In genomic region chr1:211607752-211608478, GRCh38 we compare ENCODE assay signal across 15 cellular contexts. TPM values are rescaled to one million over a fixed set of nuclear protein-coding genes. Genes with fewer than 3 reads are reported as not detected.
DNase-seq lines count a peak whose midpoint lies in the region; ATAC-seq and TF ChIP-seq lines count a peak whose summit lies in the region.
"Had no signal": no experiment of that assay in that cellular context is flagged by ENCODE, and none has a peak within 500 bp of the region (broad histone marks: within the 10 kb centered on the region; RNA-seq: fewer than 3 reads in every experiment).

No MANE protein-coding gene starts in this region.

- TF ChIP-seq RAD21 in IMR-90 (IDR thresholded peaks at IDR 0.05; ENCODE audit: low read length): no peak

- ATAC-seq in IMR-90 (ENCODE audit: low read depth): no peak
- no peak for ATAC-seq in naive thymus-derived CD4-positive, alpha-beta T cell
- no peak for ATAC-seq in GM21526 (IDR thresholded peaks at IDR 0.05; ENCODE audit: low FRiP score, unreplicated experiment)
- no peak for ATAC-seq in GM21447 (IDR thresholded peaks at IDR 0.05; ENCODE audit: unreplicated experiment)
- ATAC-seq: activated T-cell treated with anti-CD3 and anti-CD28 coated beads, Interleukin-2, amount 50 U/mL, for 4 hours; esophagus mucosa had no signal

- no peak for TF ChIP-seq CTCF in IMR-90 (conservative IDR thresholded peaks at IDR 0.05; ENCODE audit: low read depth, low read length)

- H3K23ac ChIP-seq in IMR-90 (ENCODE audit: low read depth, low read length): no peak overlapping the region

- H3K27ac ChIP-seq in BLaER1 treated with 17β-estradiol and CSF1 and Interleukin-3, amounts not matched to agents 10 nM and 100 nM: peak overlapping the region; percentile 65 to 97 (median 87)
- H3K27ac ChIP-seq in IMR-90 (ENCODE audit: insufficient read depth, low read length) (no peak overlapping the region), caudate nucleus (ENCODE audit: low read depth, low read length) (peak overlapping the region; percentile 6)
- H3K27ac ChIP-seq in naive thymus-derived CD4-positive, alpha-beta T cell (ENCODE audit: low read depth, low read length): no peak overlapping the region

- peak overlapping the region; percentile 43 to 94 (median 82); a peak in 19 of 22 replicates for H3K4me2 ChIP-seq in BLaER1 treated with 17β-estradiol and CSF1 and Interleukin-3, amounts not matched to agents 10 nM and 100 nM
- H3K4me2 ChIP-seq in IMR-90 (ENCODE audit: low read depth, low read length): no peak overlapping the region

- no peak for DNase-seq in IMR-90
- no peak for DNase-seq in caudate nucleus (lab: John Stamatoyannopoulos, UW)
- DNase-seq in naive thymus-derived CD4-positive, alpha-beta T cell: no peak
- DNase-seq in KG1 (lab: John Stamatoyannopoulos, UW): no peak
- DNase-seq in head of caudate nucleus: no peak
- DNase-seq: activated T-cell treated with anti-CD3 and anti-CD28 coated beads, Interleukin-2, amount 50 U/mL, for 4 hours; KBM-7; NCI-H1105; NCI-H2171; NCI-H69; T1000 had no signal

- H3K4me1 Mint-ChIP-seq in naive thymus-derived CD4-positive, alpha-beta T cell: peaks cover 15 to 25% (median 23%) of the 10 kb centered on the region in 7 donors

- no peak overlapping the region for H3K4me3 ChIP-seq in BLaER1 treated with 17β-estradiol and CSF1 and Interleukin-3, amounts not matched to agents 10 nM and 100 nM
- H3K4me3 ChIP-seq in IMR-90 (ENCODE audit: insufficient read depth, low read depth, low read length): no peak overlapping the region
- no peak overlapping the region for H3K4me3 ChIP-seq in naive thymus-derived CD4-positive, alpha-beta T cell (ENCODE audit: low read length)

- peak overlapping the region in 6 of 9 donors; percentile 17 to 87 (median 44) for H3K27ac Mint-ChIP-seq in naive thymus-derived CD4-positive, alpha-beta T cell

- no peaks in the 10 kb centered on the region for H3K79me1 ChIP-seq in IMR-90 (ENCODE audit: low read depth in 1 of 2, low read length in 2 of 2)

- peaks cover 0 to 4% (median 0%) of the 10 kb centered on the region in 5 donors for H3K36me3 Mint-ChIP-seq in naive thymus-derived CD4-positive, alpha-beta T cell

- peaks cover 0 to 2% (median 0%) of the 10 kb centered on the region in 11 donors for H3K9me3 Mint-ChIP-seq in naive thymus-derived CD4-positive, alpha-beta T cell
- H3K9me3 Mint-ChIP-seq: activated T-cell treated with anti-CD3 and anti-CD28 coated beads, Interleukin-2, amount 50 U/mL, for 4 hours had no signal

- H3K4me1 ChIP-seq in BLaER1 treated with 17β-estradiol and CSF1 and Interleukin-3, amounts not matched to agents 10 nM and 100 nM: peaks cover 15 to 100% (median 78%) of the 10 kb centered on the region in 10 experiments; a peak in 19 of 20 replicates
- H3K4me1 ChIP-seq in IMR-90 (ENCODE audit: control insufficient read depth, insufficient read depth, low read length): peaks cover 9% of the 10 kb centered on the region
- peaks cover 0 to 5% of the 10 kb centered on the region in 2 donors for H3K4me1 ChIP-seq in naive thymus-derived CD4-positive, alpha-beta T cell (ENCODE audit: control insufficient read depth in 2 of 2, insufficient read depth in 2 of 2, low read length in 2 of 2)

- no peak overlapping the region for H4K8ac ChIP-seq in IMR-90 (ENCODE audit: low read depth in 2 of 2, low read length in 2 of 2)

- no peaks in the 10 kb centered on the region for H4K20me1 ChIP-seq in BLaER1 treated with 17β-estradiol and CSF1 and Interleukin-3, amounts not matched to agents 10 nM and 100 nM
- no peaks in the 10 kb centered on the region for H4K20me1 ChIP-seq in IMR-90 (ENCODE audit: insufficient read depth, low read length)

- H3K9me1 ChIP-seq in IMR-90 (ENCODE audit: insufficient read depth, low read length): peaks cover 6% of the 10 kb centered on the region

- in situ Hi-C loops in IMR-90 (cut with MboI; ENCODE audit: low sequenced_read_pairs): no loop called here

- H2BK5ac ChIP-seq in IMR-90 (ENCODE audit: low read depth, low read length, poor library complexity, severe bottlenecking): no peak overlapping the region

- peak overlapping the region; percentile 31; the same call in 1 of the 2 replicates for H2AK5ac ChIP-seq in IMR-90 (ENCODE audit: low read depth, low read length)

- dilution Hi-C loops in IMR-90 (cut with HindIII; ENCODE audit: low sequenced_read_pairs, unreplicated experiment): no loop called here

- H3K4me3 Mint-ChIP-seq in naive thymus-derived CD4-positive, alpha-beta T cell: peak overlapping the region; percentile 1 to 82 (median 64)

- CTCF ChIA-PET in IMR-90 (lab: Yijun Ruan, JAX): no interaction called here
- CTCF ChIA-PET in naive thymus-derived CD4-positive, alpha-beta T cell (lab: Charles Lee): interaction anchor here (0.6 kb wide), 1 partner anchor 848 kb away, joined by 3 read pairs; no protein-coding TSS in a partner anchor

- H3K14ac ChIP-seq in IMR-90 (replicated peaks; ENCODE audit: low read depth, low read length): no peak overlapping the region

- no peak overlapping the region for H4K91ac ChIP-seq in IMR-90 (ENCODE audit: insufficient read depth, low read depth, low read length)

- H3K36me3 ChIP-seq in BLaER1 treated with 17β-estradiol and CSF1 and Interleukin-3, amounts not matched to agents 10 nM and 100 nM: no peaks in the 10 kb centered on the region
- no peaks in the 10 kb centered on the region for H3K36me3 ChIP-seq in IMR-90 (ENCODE audit: control insufficient read depth, insufficient read depth, low read length)
- no peaks in the 10 kb centered on the region for H3K36me3 ChIP-seq in naive thymus-derived CD4-positive, alpha-beta T cell (ENCODE audit: control insufficient read depth in 2 of 3, insufficient read depth in 3 of 3, low read length in 3 of 3)

- H3K18ac ChIP-seq in IMR-90 (ENCODE audit: low read depth, low read length): no peak overlapping the region

- H3K4ac ChIP-seq in IMR-90 (ENCODE audit: low read depth, low read length): peak overlapping the region; percentile 2; the same call in 1 of the 2 replicates

- peak overlapping the region; percentile 53 for H2AFZ ChIP-seq in IMR-90 (replicated peaks; ENCODE audit: low read length, poor library complexity)

- peak overlapping the region; percentile 3; the same call in 1 of the 2 replicates for H2BK20ac ChIP-seq in IMR-90 (ENCODE audit: low read depth, low read length)

- H2BK120ac ChIP-seq in IMR-90 (ENCODE audit: low read depth, low read length): no peak overlapping the region

- TF ChIP-seq POLR2A in IMR-90 (IDR thresholded peaks at IDR 0.05; ENCODE audit: low read depth, low read length): no peak

- H3K27me3 ChIP-seq in BLaER1 treated with 17β-estradiol and CSF1 and Interleukin-3, amounts not matched to agents 10 nM and 100 nM: no peaks in the 10 kb centered on the region
- H3K27me3 ChIP-seq in IMR-90 (ENCODE audit: control insufficient read depth, insufficient read depth, low read length): no peaks in the 10 kb centered on the region
- H3K27me3 ChIP-seq in naive thymus-derived CD4-positive, alpha-beta T cell (ENCODE audit: control insufficient read depth in 2 of 2, insufficient read depth in 2 of 2, low read length in 2 of 2): no peaks in the 10 kb centered on the region

- H3K9ac ChIP-seq in BLaER1 treated with 17β-estradiol and CSF1 and Interleukin-3, amounts not matched to agents 10 nM and 100 nM: peak overlapping the region in 9 of 11 experiments; percentile 66 to 85 (median 75); a peak in 14 of 22 replicates
- no peak overlapping the region for H3K9ac ChIP-seq in IMR-90 (ENCODE audit: low read depth, low read length)

- 0 out of 22 replicates have a peak, but pooled peaks cover 0 to 5% (median 0%) of the 10 kb centered on the region in 11 experiments for H3K9me3 ChIP-seq in BLaER1 treated with 17β-estradiol and CSF1 and Interleukin-3, amounts not matched to agents 10 nM and 100 nM (replicated peaks in 1 of 11)
- no peaks in the 10 kb centered on the region for H3K9me3 ChIP-seq in IMR-90 (ENCODE audit: control insufficient read depth, insufficient read depth, low read length)
- no peaks in the 10 kb centered on the region for H3K9me3 ChIP-seq in naive thymus-derived CD4-positive, alpha-beta T cell (ENCODE audit: control insufficient read depth in 2 of 3, low read length in 3 of 3)

- WGBS in IMR-90 (ENCODE audit: extremely low coverage in 2 of 2, insufficient read length in 1 of 2), 2 experiments: 67% methylated on average over 1 of the region's 6 CpGs; no CpG with 5 or more reads in 1 of the 2 experiments

- H2AK9ac ChIP-seq in IMR-90 (replicated peaks; ENCODE audit: low read depth, low read length, poor library complexity): no peak overlapping the region

- no TSS peak for BruUV-seq in IMR-90 (replicated peaks; lab: Mats Ljungman, UMichigan)

- POLR2A ChIA-PET in IMR-90 (lab: Charles Lee; ENCODE audit: unreplicated experiment): no interaction called here
- POLR2A ChIA-PET in naive thymus-derived CD4-positive, alpha-beta T cell (lab: Charles Lee): no interaction called here

- H3K27me3 Mint-ChIP-seq in naive thymus-derived CD4-positive, alpha-beta T cell: peaks cover 0 to 6% (median 0%) of the 10 kb centered on the region in 5 donors

- no peak overlapping the region for H2BK15ac ChIP-seq in IMR-90 (ENCODE audit: low read depth, low read length)

- no peak overlapping the region for H3K56ac ChIP-seq in IMR-90 (ENCODE audit: extremely low read depth, insufficient read depth, low read length)

- H4K5ac ChIP-seq in IMR-90 (ENCODE audit: low read depth, low read length): no peak overlapping the region; the same call in 1 of the 2 replicates

- intact Hi-C loops in IMR-90 (cut with micrococcal nuclease): no loop called here
- intact Hi-C loops in naive thymus-derived CD4-positive, alpha-beta T cell (cut with micrococcal nuclease): no loop called here
- intact Hi-C loops in head of caudate nucleus (cut with DNase I): no loop called here

TF ChIP-seq in IMR-90, 13 proteins besides CTCF, POLR2A, EP300 and RAD21 (continues in another document):
- TF ChIP-seq BHLHE40 (IDR thresholded peaks at IDR 0.05; ENCODE audit: low read depth, low read length) (no peak), CHD1 (IDR thresholded peaks at IDR 0.05; ENCODE audit: low read depth, low read length) (no peak)
- TF ChIP-seq, protein P1, sequence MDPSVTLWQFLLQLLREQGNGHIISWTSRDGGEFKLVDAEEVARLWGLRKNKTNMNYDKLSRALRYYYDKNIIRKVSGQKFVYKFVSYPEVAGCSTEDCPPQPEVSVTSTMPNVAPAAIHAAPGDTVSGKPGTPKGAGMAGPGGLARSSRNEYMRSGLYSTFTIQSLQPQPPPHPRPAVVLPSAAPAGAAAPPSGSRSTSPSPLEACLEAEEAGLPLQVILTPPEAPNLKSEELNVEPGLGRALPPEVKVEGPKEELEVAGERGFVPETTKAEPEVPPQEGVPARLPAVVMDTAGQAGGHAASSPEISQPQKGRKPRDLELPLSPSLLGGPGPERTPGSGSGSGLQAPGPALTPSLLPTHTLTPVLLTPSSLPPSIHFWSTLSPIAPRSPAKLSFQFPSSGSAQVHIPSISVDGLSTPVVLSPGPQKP (IDR thresholded peaks at IDR 0.05; ENCODE audit: borderline replicate concordance, low read depth, low read length): no peak

RNA-seq across cellular contexts. Expression of gene SLC30A1, which starts 29.0 kb away (rescaled TPM):
- 8.4 and 17.8 TPM in 2 replicates for total RNA-seq in IMR-90 (2012; rRNA removed)
- polyA plus RNA-seq in IMR-90 (2012; rRNA removed): 4.2 and 5.4 TPM in 2 replicates
- polyA plus RNA-seq in IMR-90 (2012; cell fraction: cytosol; rRNA removed): 3.2 and 4.6 TPM in 2 replicates
- polyA plus RNA-seq in IMR-90 (2012; cell fraction: nucleus; rRNA removed; ENCODE audit: low replicate concordance): 3.9 and 4.3 TPM in 2 replicates
- total RNA-seq in naive thymus-derived CD4-positive, alpha-beta T cell: 10 to 100 TPM in 1 of 5 experiments, 1 to 10 TPM in 4; 5.8 to 12.1 (median 8.8) TPM
- 1 to 10 TPM; 1.1 to 2.0 TPM for polyA plus RNA-seq in naive thymus-derived CD4-positive, alpha-beta T cell

Comparison
In these comparisons a context has a peak if more than half of its experiments do, and no peak if none do; other contexts are left out.
1. H3K27ac ChIP-seq: peak in BLaER1 treated with 17β-estradiol and CSF1 and Interleukin-3, amounts not matched to agents 10 nM and 100 nM (11 of 11) and caudate nucleus (single experiment); none in IMR-90 (single experiment) and naive thymus-derived CD4-positive, alpha-beta T cell (single experiment).